25 cellular contexts compared by ENCODE assay signal in genomic region chr1:226203693-226204092, GRCh38. TPM values are rescaled to one million over a fixed set of nuclear protein-coding genes. Genes with fewer than 3 reads are reported as not detected.
"Had no signal": no experiment of that assay in that cellular context is flagged by ENCODE, and none has a peak within 500 bp of the region (broad histone marks: within the 10 kb centered on the region; RNA-seq: fewer than 3 reads in every experiment).

No MANE protein-coding gene starts in this region.

- H3K4me1 Mint-ChIP-seq: immature natural killer cell had no signal

- H3K4me3 Mint-ChIP-seq: immature natural killer cell; naive thymus-derived CD4-positive, alpha-beta T cell; nephron progenitor cell had no signal

- H3K9me3 ChIP-seq: esophagus squamous epithelium, gastroesophageal sphincter, suprapubic skin, thyroid gland, upper lobe of left lung, vagina had no signal

- H3K4me3 ChIP-seq: dorsolateral prefrontal cortex, esophagus squamous epithelium, gastroesophageal sphincter, lung, suprapubic skin, thyroid gland, upper lobe of left lung, vagina had no signal

- H3K27ac ChIP-seq: dorsolateral prefrontal cortex, epithelial cell of prostate, esophagus squamous epithelium, gastroesophageal sphincter, suprapubic skin, thyroid gland, upper lobe of left lung, vagina had no signal

- DNase-seq: cortex of kidney; dorsolateral prefrontal cortex; effector memory CD4-positive, alpha-beta T cell; esophagus squamous epithelium; foreskin fibroblast; immature natural killer cell; left cardiac atrium; left ventricle myocardium superior; mesenchymal stem cell; naive thymus-derived CD4-positive, alpha-beta T cell; nephron progenitor cell; small intestine; stimulated activated CD4-positive, alpha-beta T cell treated with anti-CD3 and anti-CD28 coated beads, Interleukin-12 subunit alpha, Interleukin-12 subunit beta, amount 100 ng/mL, for 4 hours; stimulated activated naive CD4-positive, alpha-beta T cell; thyroid gland; upper lobe of left lung had no signal

- H3K4me1 ChIP-seq: esophagus squamous epithelium, gastroesophageal sphincter, suprapubic skin, thyroid gland, upper lobe of left lung, vagina had no signal

- ATAC-seq: gastroesophageal sphincter; left cardiac atrium; left ventricle myocardium superior; naive thymus-derived CD4-positive, alpha-beta T cell had no signal

- H3K27ac Mint-ChIP-seq: immature natural killer cell, nephron progenitor cell had no signal

- H3K36me3 ChIP-seq: esophagus squamous epithelium, gastroesophageal sphincter, suprapubic skin, thyroid gland, upper lobe of left lung, vagina had no signal

- H3K9me3 Mint-ChIP-seq: immature natural killer cell, nephron progenitor cell had no signal

- H3K36me3 Mint-ChIP-seq: immature natural killer cell; naive thymus-derived CD4-positive, alpha-beta T cell had no signal

- H3K27me3 ChIP-seq: esophagus squamous epithelium, suprapubic skin, thyroid gland, upper lobe of left lung, vagina had no signal

RNA-seq across cellular contexts. Expression of gene MIXL1, which starts 19.8 kb away (rescaled TPM):
- total RNA-seq: esophagus squamous epithelium; gastroesophageal sphincter; left cardiac atrium; left ventricle myocardium superior; mononuclear cell; naive thymus-derived CD4-positive, alpha-beta T cell; osteocyte; pulmonary artery endothelial cell; thyroid gland; vagina had no signal
- polyA plus RNA-seq: immature natural killer cell; keratinocyte; naive thymus-derived CD4-positive, alpha-beta T cell had no signal
